ENCODE assay signal across 17 cellular contexts in genomic region chr13:30021611-30022010, GRCh38.
DNase-seq lines count a peak whose midpoint lies in the region; ATAC-seq and TF ChIP-seq lines count a peak whose summit lies in the region.
"Had no signal": no experiment of that assay in that cellular context is flagged by ENCODE, and none has a peak within 500 bp of the region (broad histone marks: within the 10 kb centered on the region; RNA-seq: fewer than 3 reads in every experiment).

No MANE protein-coding gene starts in this region.

- H3K36me3 ChIP-seq in ACC112 (ENCODE audit: insufficient read depth, low read length), result no peaks in the 10 kb centered on the region
- H3K36me3 ChIP-seq in OCI-LY3 (replicated peaks; ENCODE audit: low read depth, low read length), result no peaks in the 10 kb centered on the region

- peak; percentile 42 for DNase-seq in GM03348 (ENCODE audit: low spot score)
- DNase-seq in foreskin fibroblast, result peak; percentile 23 to 56
- no peak for DNase-seq in sciatic nerve (ENCODE audit: low spot score)
- DNase-seq in GOT3 (lab: John Stamatoyannopoulos, UW), result no peak
- DNase-seq: Caco-2, DMS153, Kasumi-1, NCI-H1930, NCI-H2171, NCI-H446, NCI-H69, OCI-M1, SHP77 treated with DMSO at 0.1 percent for 48 hours had no signal

- no peaks in the 10 kb centered on the region for H3K9me3 ChIP-seq in OCI-LY3 (ENCODE audit: insufficient read depth, low read length)
- H3K9me3 ChIP-seq: Caco-2 had no signal

- TF ChIP-seq CTCF in OCI-LY3 (IDR thresholded peaks at IDR 0.05; ENCODE audit: low read depth, low read length) (no peak), foreskin fibroblast (IDR thresholded peaks at IDR 0.05; ENCODE audit: low read depth, low read length) (no peak)

- ATAC-seq in GM18861 (IDR thresholded peaks at IDR 0.05; ENCODE audit: unreplicated experiment) (no peak), sciatic nerve (no peak), GM21576 (IDR thresholded peaks at IDR 0.05; ENCODE audit: unreplicated experiment) (no peak)

- H4K20me1 ChIP-seq in OCI-LY3 (ENCODE audit: insufficient read depth, low read length), result no peaks in the 10 kb centered on the region

- H3K79me2 ChIP-seq in ACC112 (ENCODE audit: control insufficient read depth, insufficient read depth, low read length, unreplicated experiment) (no peaks in the 10 kb centered on the region), OCI-LY3 (ENCODE audit: low read length) (no peaks in the 10 kb centered on the region)

- H3K27ac ChIP-seq in ACC112 (ENCODE audit: low read depth, low read length) (no peak overlapping the region), OCI-LY3 (ENCODE audit: low read length) (no peak overlapping the region)

- intact Hi-C loops in sciatic nerve (cut with DNase I), result no loop called here

- H3K27me3 ChIP-seq in ACC112 (ENCODE audit: insufficient read depth, low read length) (no peaks in the 10 kb centered on the region), OCI-LY3 (ENCODE audit: low read depth, low read length) (peaks cover 6% of the 10 kb centered on the region; the same call in 1 of the 2 replicates)

- H3K9ac ChIP-seq in OCI-LY3 (ENCODE audit: low read length), result no peak overlapping the region

- no peak overlapping the region for H3K4me3 ChIP-seq in ACC112 (ENCODE audit: low read depth, low read length)
- H3K4me3 ChIP-seq in OCI-LY3 (ENCODE audit: low read length), result no peak overlapping the region
- H3K4me3 ChIP-seq in foreskin fibroblast (ENCODE audit: low read depth in 1 of 2, low read length in 2 of 2), result no peak overlapping the region

- H3K4me1 ChIP-seq in ACC112 (ENCODE audit: control insufficient read depth, insufficient read depth, low read length, unreplicated experiment) (peaks cover 29% of the 10 kb centered on the region), OCI-LY3 (ENCODE audit: low read length) (peaks cover 14% of the 10 kb centered on the region)

- peak overlapping the region; percentile 15; the same call in 1 of the 2 replicates for H3K4me2 ChIP-seq in OCI-LY3 (ENCODE audit: low read length)

- peak overlapping the region; percentile 9 for H2AFZ ChIP-seq in ACC112 (ENCODE audit: low read length, unreplicated experiment)
- no peak overlapping the region for H2AFZ ChIP-seq in OCI-LY3 (ENCODE audit: low read depth, low read length)

Comparison
In these comparisons a context has a peak if more than half of its experiments do, and no peak if none do; other contexts are left out.
1. DNase-seq: peak in GM03348 (single experiment) and foreskin fibroblast (2 of 2); none in sciatic nerve (single experiment) and GOT3 (single experiment).